21 cellular contexts compared by ENCODE assay signal in the genomic region with DNA sequence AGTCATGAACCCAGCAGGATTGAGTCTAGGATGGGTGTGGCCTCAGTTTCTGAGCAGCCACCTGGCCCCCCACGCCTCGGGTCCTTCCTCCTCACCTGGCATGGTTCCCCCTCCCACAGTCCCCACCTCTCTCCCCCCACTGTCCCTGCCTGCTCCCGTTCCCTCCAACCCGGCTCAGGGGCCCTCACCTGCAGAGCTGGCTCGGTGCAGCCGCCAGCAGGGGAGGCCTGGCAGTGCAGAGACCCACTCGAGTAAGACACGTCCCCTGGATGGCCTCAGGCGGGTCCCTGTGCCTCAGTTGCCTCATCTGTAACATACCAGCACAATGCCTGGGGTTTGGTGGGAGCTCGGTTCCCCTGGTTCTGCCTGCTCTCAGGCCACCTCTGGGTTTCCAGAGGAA.
"Had no signal": no experiment of that assay in that cellular context is flagged by ENCODE, and none has a peak within 500 bp of the region (broad histone marks: within the 10 kb centered on the region; RNA-seq: fewer than 3 reads in every experiment).

No MANE protein-coding gene starts in this region.

- H3K9ac ChIP-seq: SK-N-SH had no signal

- FAIRE-seq: HTR-8/SVneo, RCC 7860 had no signal

- H3K9me3 ChIP-seq: SK-N-SH had no signal

- DNase-seq: IMR-90, Karpas-422, KG1, MM.1S, NCI-H1092 treated with DMSO at 0.1 percent for 48 hours, NCI-H1436, NCI-H187, NCI-H2029, NCI-H2081 treated with DMSO at 0.1 percent for 48 hours, NCI-H2171, NCI-H226, NCI-H446, NCI-H510A, NCI-H524 treated with DMSO at 0.1 percent for 48 hours, NCI-H69, NCI-H774, RPMI8226, SHP77, SK-N-SH had no signal

- H3K4me2 ChIP-seq: SK-N-SH had no signal
